In genomic region chr20:64038252-64038578, GRCh38 we compare ENCODE assay signal across 8 cellular contexts. TPM values are rescaled to one million over a fixed set of nuclear protein-coding genes. Genes with fewer than 3 reads are reported as not detected.
DNase-seq lines count a peak whose midpoint lies in the region; ATAC-seq and TF ChIP-seq lines count a peak whose summit lies in the region.

No MANE protein-coding gene starts in this region.

- H3K9ac ChIP-seq in NT2/D1 (ENCODE audit: insufficient read length, low read depth), result peak overlapping the region; percentile 86

- DNase-seq in NT2/D1 (ENCODE audit: low read depth, low spot score) (no peak), OCI-M1 (lab: John Stamatoyannopoulos, UW) (no peak), mucosa of gallbladder (ENCODE audit: low spot score) (no peak), uterus (no peak)

- no peak for TF ChIP-seq POLR2A in uterus (IDR thresholded peaks at IDR 0.05)

- H3K9me3 ChIP-seq in NT2/D1 (ENCODE audit: insufficient read depth, low read length) (peaks cover 8% of the 10 kb centered on the region; the same call in 1 of the 2 replicates), uterus (no peaks in the 10 kb centered on the region)

- H3K4me3 ChIP-seq in NT2/D1 (ENCODE audit: insufficient read length, low read depth) (peak overlapping the region; percentile 51), iPS-11a (ENCODE audit: low read depth, low read length) (peak overlapping the region; percentile 43), uterus (peak overlapping the region in 1 of 2 donors; percentile 20)

- TF ChIP-seq CTCF in uterus (IDR thresholded peaks at IDR 0.05), result no peak

- intact Hi-C loops in uterus (cut with DNase I; ENCODE audit: low total_unique reads), result no loop called here

- H3K27me3 ChIP-seq in NT2/D1 (ENCODE audit: insufficient read depth, insufficient read length) (peaks cover 53% of the 10 kb centered on the region), uterus (peaks cover 0 to 42% of the 10 kb centered on the region in 2 donors)

- peak; percentile 34 for ATAC-seq in GM18498 (IDR thresholded peaks at IDR 0.05; ENCODE audit: unreplicated experiment)
- peak; percentile 19 for ATAC-seq in GM21786 (IDR thresholded peaks at IDR 0.05; ENCODE audit: unreplicated experiment)
- no peak for ATAC-seq in HG03378 (IDR thresholded peaks at IDR 0.05; ENCODE audit: unreplicated experiment)

- H3K4me1 ChIP-seq in NT2/D1 (ENCODE audit: insufficient read depth, insufficient read length) (peaks cover 32% of the 10 kb centered on the region), uterus (peaks cover 0 to 22% of the 10 kb centered on the region in 2 donors)

- H3K27ac ChIP-seq in uterus, result peak overlapping the region in 1 of 2 donors; percentile 21

- H3K36me3 ChIP-seq in NT2/D1 (ENCODE audit: insufficient read depth, insufficient read length, low read length) (peaks cover 28% of the 10 kb centered on the region), uterus (no peaks in the 10 kb centered on the region)

RNA-seq across cellular contexts. Expression of gene C20orf204, which starts 2.2 kb away (rescaled TPM):
- total RNA-seq in mucosa of gallbladder (1.7 TPM), uterus (1 to 10 TPM in 2 of 4 donors, under 1 TPM in 1, not detected in 1; 0.26 to 2.9 (median 1.9) TPM)

RNA-seq across cellular contexts. Expression of gene SOX18, which starts 11.2 kb away (rescaled TPM):
- total RNA-seq in mucosa of gallbladder (30.1 TPM), uterus (100 to 1,000 TPM in 1 of 4 donors, 10 to 100 TPM in 2, 1 to 10 TPM in 1; 6.7 to 116 (median 19.1) TPM)

RNA-seq across cellular contexts. Expression of gene TCEA2, which starts 24.8 kb away (rescaled TPM):
- total RNA-seq in mucosa of gallbladder (64.2 TPM), uterus (10 to 100 TPM; 21.5 to 75.4 (median 27.2) TPM)

RNA-seq across cellular contexts. Expression of gene RGS19, which starts 41.1 kb away (rescaled TPM):
- total RNA-seq in mucosa of gallbladder (18.2 TPM), uterus (10 to 100 TPM in 1 of 4 donors, 1 to 10 TPM in 3; 4.6 to 38.8 (median 6.7) TPM)

RNA-seq across cellular contexts. Expression of gene OPRL1, which starts 41.7 kb away (rescaled TPM):
- total RNA-seq in mucosa of gallbladder (1.7 TPM), uterus (1 to 10 TPM in 1 of 4 donors, under 1 TPM in 2, not detected in 1; 0.51 to 1.9 (median 0.64) TPM)
